ENCODE assay signal across 1 cellular context in the genomic region with DNA sequence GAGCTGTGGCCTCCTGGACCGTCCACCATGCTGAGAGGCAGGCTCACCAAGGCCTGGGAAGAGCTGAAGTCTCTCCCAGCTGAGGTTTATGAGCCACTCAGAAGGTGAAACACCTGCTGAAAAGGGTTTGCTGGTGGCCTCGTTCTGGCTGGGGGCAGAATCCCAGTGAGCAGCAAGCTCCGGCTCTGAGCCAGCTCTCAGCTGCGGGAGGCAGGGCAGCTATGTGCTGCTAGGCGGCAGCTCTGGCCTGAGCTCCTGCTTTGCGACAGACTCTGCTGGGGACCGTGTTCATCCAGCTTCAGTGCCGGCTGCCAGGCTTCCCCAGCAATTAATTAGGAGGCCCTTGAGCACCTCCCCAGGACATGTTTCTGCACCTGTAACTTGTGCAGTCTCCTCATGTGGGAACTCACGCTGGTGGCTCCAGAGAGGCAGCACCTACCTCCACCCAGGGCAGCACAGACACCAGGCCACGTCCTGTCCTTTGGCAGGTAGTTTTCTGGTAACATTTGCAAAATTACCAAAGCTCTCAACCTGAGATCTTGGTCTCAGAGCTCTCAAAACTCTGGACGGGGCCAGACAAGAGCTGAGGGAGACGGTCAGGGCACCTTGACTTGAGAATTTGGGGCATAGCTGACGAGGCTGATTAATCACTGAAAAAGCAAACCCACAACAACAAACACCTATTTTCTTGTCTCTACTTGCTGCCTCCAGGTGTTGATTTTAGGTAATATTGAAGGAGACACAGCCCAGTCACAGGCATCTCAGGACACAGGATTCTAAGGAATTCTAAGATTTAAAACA.
TF ChIP-seq lines count a peak whose summit lies in the region.

No MANE protein-coding gene starts in this region.

TF ChIP-seq in H1, 55 proteins besides CTCF, POLR2A, EP300 and RAD21:
- TF ChIP-seq, protein P1, sequence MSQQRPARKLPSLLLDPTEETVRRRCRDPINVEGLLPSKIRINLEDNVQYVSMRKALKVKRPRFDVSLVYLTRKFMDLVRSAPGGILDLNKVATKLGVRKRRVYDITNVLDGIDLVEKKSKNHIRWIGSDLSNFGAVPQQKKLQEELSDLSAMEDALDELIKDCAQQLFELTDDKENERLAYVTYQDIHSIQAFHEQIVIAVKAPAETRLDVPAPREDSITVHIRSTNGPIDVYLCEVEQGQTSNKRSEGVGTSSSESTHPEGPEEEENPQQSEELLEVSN (IDR thresholded peaks at IDR 0.05), result no peak
